In genomic region chr9:118364266-118365075, GRCh38 we compare ENCODE assay signal across 1 cellular context.
TF ChIP-seq lines count a peak whose summit lies in the region.

No MANE protein-coding gene starts in this region.

TF ChIP-seq in H1, 55 proteins besides CTCF, POLR2A, EP300 and RAD21 (continued from another document):
- no peak for TF ChIP-seq ATF2 (IDR thresholded peaks at IDR 0.05; ENCODE audit: low read length)
- TF ChIP-seq ASH2L (IDR thresholded peaks at IDR 0.05; ENCODE audit: low read length) = no peak
- no peak for TF ChIP-seq MAFK (IDR thresholded peaks at IDR 0.05; ENCODE audit: low read depth, low read length)
TF ChIP-seq in H1: peak in this region for 0.
